In genomic region chr4:145735777-145736176, GRCh38 we compare ENCODE assay signal across 16 cellular contexts. TPM values are rescaled to one million over a fixed set of nuclear protein-coding genes. Genes with fewer than 3 reads are reported as not detected.
DNase-seq lines count a peak whose midpoint lies in the region; ATAC-seq and TF ChIP-seq lines count a peak whose summit lies in the region.
"Had no signal": no experiment of that assay in that cellular context is flagged by ENCODE, and none has a peak within 500 bp of the region (broad histone marks: within the 10 kb centered on the region; RNA-seq: fewer than 3 reads in every experiment).

No MANE protein-coding gene starts in this region.

- no peaks in the 10 kb centered on the region for H3K9me3 Mint-ChIP-seq in Caco-2 (ENCODE audit: unreplicated experiment)
- H3K9me3 Mint-ChIP-seq: activated naive CD4-positive, alpha-beta T cell treated with anti-CD3 and anti-CD28 coated beads for 36 hours; T-helper 1 cell treated with Interleukin-12 subunit alpha and Interleukin-12 subunit beta and Interleukin-4 antibody, amounts not matched to agents 30 μg/mL and 1 μg/mL, for 36 hours had no signal

- H3K27me3 Mint-ChIP-seq in Caco-2 (ENCODE audit: insufficient read depth, unreplicated experiment): no peaks in the 10 kb centered on the region

- CTCF ChIA-PET in Caco-2 (lab: Charles Lee): no interaction called here

- peak overlapping the region; percentile 81 for H3K9ac ChIP-seq in skeletal muscle satellite cell (ENCODE audit: low read depth, low read length)
- H3K9ac ChIP-seq: BLaER1 treated with 17β-estradiol and CSF1 and Interleukin-3, amounts not matched to agents 10 nM and 100 nM had no signal

- H3K4me3 Mint-ChIP-seq in Caco-2 (ENCODE audit: unreplicated experiment): no peak overlapping the region
- H3K4me3 Mint-ChIP-seq: activated naive CD4-positive, alpha-beta T cell treated with anti-CD3 and anti-CD28 coated beads for 36 hours; T-helper 1 cell treated with Interleukin-12 subunit alpha and Interleukin-12 subunit beta and Interleukin-4 antibody, amounts not matched to agents 30 μg/mL and 1 μg/mL, for 36 hours had no signal

- H3K4me3 ChIP-seq in Caco-2 (ENCODE audit: low read depth, low read length) (no peak overlapping the region), skeletal muscle satellite cell (ENCODE audit: low read length) (peak overlapping the region; percentile 15)
- H3K4me3 ChIP-seq: BLaER1 treated with 17β-estradiol and CSF1 and Interleukin-3, amounts not matched to agents 10 nM and 100 nM had no signal

- ATAC-seq in GM18873 (IDR thresholded peaks at IDR 0.05; ENCODE audit: low FRiP score, unreplicated experiment): no peak
- ATAC-seq in HG02798 (IDR thresholded peaks at IDR 0.05; ENCODE audit: poor library complexity, unreplicated experiment): no peak
- ATAC-seq in GM19023 (IDR thresholded peaks at IDR 0.05; ENCODE audit: unreplicated experiment): no peak

- H3K4me1 Mint-ChIP-seq in Caco-2 (ENCODE audit: low read depth, unreplicated experiment): peaks cover 27% of the 10 kb centered on the region

- no peaks in the 10 kb centered on the region for H3K36me3 ChIP-seq in Caco-2 (ENCODE audit: control insufficient read depth, insufficient read depth, low read length)
- H3K36me3 ChIP-seq in skeletal muscle satellite cell (ENCODE audit: insufficient read depth, low read length): no peaks in the 10 kb centered on the region
- H3K36me3 ChIP-seq: BLaER1 treated with 17β-estradiol and CSF1 and Interleukin-3, amounts not matched to agents 10 nM and 100 nM had no signal

- no peaks in the 10 kb centered on the region for H3K27me3 ChIP-seq in Caco-2 (replicated peaks; ENCODE audit: control insufficient read depth, insufficient read depth, low read length)
- no peaks in the 10 kb centered on the region for H3K27me3 ChIP-seq in skeletal muscle satellite cell (ENCODE audit: control insufficient read depth, insufficient read depth, low read length)
- H3K27me3 ChIP-seq: BLaER1 treated with 17β-estradiol and CSF1 and Interleukin-3, amounts not matched to agents 10 nM and 100 nM had no signal

- DNase-seq in Caco-2: no peak
- DNase-seq in kidney tubule cell (ENCODE audit: low spot score): peak; percentile 55
- DNase-seq in islet precursor cell: no peak
- DNase-seq: activated CD4-positive, alpha-beta T cell treated with anti-CD3 and anti-CD28 coated beads, Interleukin-2, amount 50 U/mL, for 48 hours; activated naive CD4-positive, alpha-beta T cell treated with anti-CD3 and anti-CD28 coated beads for 36 hours; Kasumi-1 had no signal

- TSS peak; percentile 79 for BruUV-seq in Caco-2 (replicated peaks; lab: Mats Ljungman, UMichigan)

- no peaks in the 10 kb centered on the region for H3K36me3 Mint-ChIP-seq in Caco-2 (ENCODE audit: insufficient read depth, unreplicated experiment)

- peak overlapping the region; percentile 76 for H3K27ac ChIP-seq in VCaP
- H3K27ac ChIP-seq: BLaER1 treated with 17β-estradiol and CSF1 and Interleukin-3, amounts not matched to agents 10 nM and 100 nM had no signal

- intact Hi-C loops in Caco-2 (cut with micrococcal nuclease; ENCODE audit: unreplicated experiment): loop anchor here (1.0 kb wide), 1 partner anchor 70 kb away; no protein-coding TSS in a partner anchor

- POLR2A ChIA-PET in Caco-2 (lab: Charles Lee): no interaction called here

- peaks cover 55% of the 10 kb centered on the region for H3K4me1 ChIP-seq in Caco-2
- H3K4me1 ChIP-seq in skeletal muscle satellite cell (ENCODE audit: control insufficient read depth, insufficient read depth, low read length): peaks cover 45% of the 10 kb centered on the region

- peak overlapping the region; percentile 82 for H3K4me2 ChIP-seq in skeletal muscle satellite cell (ENCODE audit: low read length)
- H3K4me2 ChIP-seq: BLaER1 treated with 17β-estradiol and CSF1 and Interleukin-3, amounts not matched to agents 10 nM and 100 nM had no signal

- no peak for TF ChIP-seq CTCF in Caco-2 (IDR thresholded peaks at IDR 0.05; ENCODE audit: insufficient read depth in 1 of 2, low read depth in 1 of 2, low read length in 1 of 2, severe bottlenecking in 1 of 2, unreplicated experiment in 1 of 2)
- TF ChIP-seq CTCF in VCaP (conservative IDR thresholded peaks at IDR 0.05): no peak

- H3K27ac Mint-ChIP-seq in Caco-2 (ENCODE audit: unreplicated experiment): peak overlapping the region; percentile 89
- H3K27ac Mint-ChIP-seq: activated naive CD4-positive, alpha-beta T cell treated with anti-CD3 and anti-CD28 coated beads for 36 hours; T-helper 1 cell treated with Interleukin-12 subunit alpha and Interleukin-12 subunit beta and Interleukin-4 antibody, amounts not matched to agents 30 μg/mL and 1 μg/mL, for 36 hours had no signal

- H3K9me3 ChIP-seq in Caco-2 (no peaks in the 10 kb centered on the region), skeletal muscle satellite cell (replicated peaks; ENCODE audit: low read length) (no peaks in the 10 kb centered on the region)
- H3K9me3 ChIP-seq: BLaER1 treated with 17β-estradiol and CSF1 and Interleukin-3, amounts not matched to agents 10 nM and 100 nM had no signal

RNA-seq across cellular contexts. Expression of gene C4orf51, which starts 55.8 kb away (rescaled TPM):
- not detected in 2 replicates for total RNA-seq in Caco-2 (2022)
- total RNA-seq in skeletal muscle satellite cell (2012; rRNA removed): not detected in 2 replicates
- total RNA-seq: activated naive CD4-positive, alpha-beta T cell treated with anti-CD3 and anti-CD28 coated beads for 36 hours; fibroblast of villous mesenchyme; liver; sciatic nerve had no signal
